17 cellular contexts compared by ENCODE assay signal in the genomic region with DNA sequence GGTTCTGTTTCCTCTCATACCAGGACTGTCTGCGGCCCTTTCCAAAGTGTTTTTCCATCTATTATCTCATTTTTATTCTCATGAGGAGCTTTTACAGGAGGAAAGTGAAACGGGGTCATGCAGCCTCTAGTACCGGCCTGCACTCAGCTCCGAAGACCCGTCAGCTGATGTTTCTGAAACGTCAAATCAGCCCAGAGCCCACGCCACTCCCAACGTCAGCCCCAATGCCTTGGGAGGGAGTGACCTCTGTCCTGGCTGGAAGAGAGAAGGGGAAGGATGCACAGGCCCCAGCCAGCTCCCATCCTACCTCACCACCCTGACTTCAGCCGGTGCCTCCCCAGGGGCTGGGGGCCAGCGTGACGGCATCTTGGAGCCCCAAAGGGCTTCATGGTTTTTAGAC.
"Had no signal": no experiment of that assay in that cellular context is flagged by ENCODE, and none has a peak within 500 bp of the region (broad histone marks: within the 10 kb centered on the region; RNA-seq: fewer than 3 reads in every experiment).

No MANE protein-coding gene starts in this region.

- H3K4me1 ChIP-seq: upper lobe of left lung had no signal

- H3K27me3 ChIP-seq: upper lobe of left lung had no signal

- H3K36me3 ChIP-seq: upper lobe of left lung had no signal

- H3K27ac ChIP-seq: upper lobe of left lung, VCaP had no signal

- ATAC-seq: activated T-cell treated with anti-CD3 and anti-CD28 coated beads, Interleukin-2, amount 50 U/mL, for 72 hours; left colon; stimulated activated memory B cell treated with anti-CD40 and anti-IgM and Interleukin-4, amounts not matched to agents 10 μg/mL and 1 μg/mL and 100 μg/mL, for 72 hours had no signal

- H3K4me3 ChIP-seq: coronary artery, upper lobe of left lung had no signal

- H3K9me3 ChIP-seq: upper lobe of left lung had no signal

- DNase-seq: activated CD4-positive, alpha-beta memory T cell treated with anti-CD3 and anti-CD28 coated beads, Interleukin-2, amount 10 ng/mL, durations not matched to agents 7 days and 5 days; activated gamma-delta T cell treated with Interleukin-2 at 50 U/mL for 16 hours; activated T-cell treated with anti-CD3 and anti-CD28 coated beads, Interleukin-2, amount 50 U/mL, for 72 hours; central memory CD4-positive, alpha-beta T cell; effector CD4-positive, alpha-beta T cell; hypothalamus; left colon; mesendoderm; occipital lobe; stimulated activated CD4-positive, alpha-beta T cell treated with anti-CD3 and anti-CD28 coated beads, Interleukin-1b, Interleukin-23, amount 100 ng/mL, for 48 hours; substantia nigra; T-helper 9 cell; upper lobe of left lung had no signal

- FAIRE-seq: endothelial cell of umbilical vein had no signal
